In the genomic region with DNA sequence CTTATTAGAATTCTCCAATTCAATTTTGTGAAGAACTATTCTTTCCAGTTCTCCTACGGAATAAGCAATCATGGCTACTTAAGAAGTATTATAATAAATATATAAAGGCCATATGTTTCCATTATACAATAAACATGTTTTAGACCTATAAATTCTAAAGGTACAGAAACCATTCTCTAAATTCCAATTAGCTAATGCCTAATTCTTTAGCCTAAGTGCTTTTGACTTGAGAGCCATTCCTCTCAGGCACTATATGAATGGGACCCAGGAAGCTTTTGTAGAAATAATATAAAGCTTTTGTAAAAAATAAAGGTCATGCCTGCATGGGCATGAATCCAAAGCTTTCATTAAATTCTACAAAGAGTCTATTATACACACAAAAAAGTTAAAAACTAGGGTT, we compare ENCODE assay signal across 30 cellular contexts.
"Had no signal": no experiment of that assay in that cellular context is flagged by ENCODE, and none has a peak within 500 bp of the region (broad histone marks: within the 10 kb centered on the region; RNA-seq: fewer than 3 reads in every experiment).

No MANE protein-coding gene starts in this region.

- H3K9me3 ChIP-seq: ascending aorta, breast epithelium, gastrocnemius medialis had no signal

- H3K4me1 ChIP-seq: ascending aorta, breast epithelium, gastrocnemius medialis, heart left ventricle had no signal

- H3K36me3 ChIP-seq: ascending aorta, breast epithelium, cardiac muscle cell, gastrocnemius medialis, heart left ventricle had no signal

- H3K27me3 ChIP-seq: ascending aorta, breast epithelium, cardiac muscle cell, dorsolateral prefrontal cortex, gastrocnemius medialis, heart left ventricle had no signal

- ATAC-seq: activated naive CD4-positive, alpha-beta T cell treated with anti-CD3 and anti-CD28 coated beads, Interleukin-2, amount 50 U/mL, for 72 hours; activated T-cell treated with anti-CD3 and anti-CD28 coated beads, Interleukin-2, amount 50 U/mL, for 72 hours; esophagus mucosa; gastrocnemius medialis; heart left ventricle; WTC11 had no signal

- H3K27ac ChIP-seq: ascending aorta, breast epithelium, cardiac muscle cell, coronary artery, dorsolateral prefrontal cortex, gastrocnemius medialis, heart left ventricle, VCaP had no signal

- H3K4me3 ChIP-seq: ascending aorta, breast epithelium, cardiac muscle cell, coronary artery, dorsolateral prefrontal cortex, gastrocnemius medialis, heart left ventricle had no signal

- DNase-seq: activated CD4-positive, alpha-beta memory T cell treated with anti-CD3 and anti-CD28 coated beads, Interleukin-2, amount 10 ng/mL, durations not matched to agents 7 days and 5 days; activated CD4-positive, alpha-beta T cell treated with anti-CD3 and anti-CD28 coated beads for 1 hour; activated CD4-positive, alpha-beta T cell treated with anti-CD3 and anti-CD28 coated beads for 4 hours; activated CD4-positive, alpha-beta T cell treated with anti-CD3 and anti-CD28 coated beads, Interleukin-2, amount 10 ng/mL, durations not matched to agents 7 days and 5 days; activated CD4-positive, alpha-beta T cell treated with anti-CD3 and anti-CD28 coated beads, Interleukin-2, amount 50 U/mL, for 4 hours; activated CD8-positive, alpha-beta memory T cell treated with anti-CD3 and anti-CD28 coated beads, Interleukin-2, amount 50 U/mL, for 48 hours; activated gamma-delta T cell; activated naive CD4-positive, alpha-beta T cell; activated naive CD4-positive, alpha-beta T cell treated with anti-CD3 and anti-CD28 coated beads, Interleukin-2, amount 10 ng/mL, durations not matched to agents 7 days and 5 days; activated naive CD8-positive, alpha-beta T cell treated with anti-CD3 and anti-CD28 coated beads, Interleukin-2, amount 10 ng/mL, durations not matched to agents 7 days and 5 days; activated T-cell treated with anti-CD3 and anti-CD28 coated beads for 4 hours; activated T-cell treated with anti-CD3 and anti-CD28 coated beads, Interleukin-2, amount 50 U/mL, for 24 hours; activated T-cell treated with anti-CD3 and anti-CD28 coated beads, Interleukin-2, amount 50 U/mL, for 72 hours; central memory CD4-positive, alpha-beta T cell; dorsolateral prefrontal cortex; effector memory CD4-positive, alpha-beta T cell; endodermal cell; foreskin fibroblast; gastrocnemius medialis; glutamatergic neuron; heart left ventricle; T-helper 2 cell had no signal
